In the genomic region with DNA sequence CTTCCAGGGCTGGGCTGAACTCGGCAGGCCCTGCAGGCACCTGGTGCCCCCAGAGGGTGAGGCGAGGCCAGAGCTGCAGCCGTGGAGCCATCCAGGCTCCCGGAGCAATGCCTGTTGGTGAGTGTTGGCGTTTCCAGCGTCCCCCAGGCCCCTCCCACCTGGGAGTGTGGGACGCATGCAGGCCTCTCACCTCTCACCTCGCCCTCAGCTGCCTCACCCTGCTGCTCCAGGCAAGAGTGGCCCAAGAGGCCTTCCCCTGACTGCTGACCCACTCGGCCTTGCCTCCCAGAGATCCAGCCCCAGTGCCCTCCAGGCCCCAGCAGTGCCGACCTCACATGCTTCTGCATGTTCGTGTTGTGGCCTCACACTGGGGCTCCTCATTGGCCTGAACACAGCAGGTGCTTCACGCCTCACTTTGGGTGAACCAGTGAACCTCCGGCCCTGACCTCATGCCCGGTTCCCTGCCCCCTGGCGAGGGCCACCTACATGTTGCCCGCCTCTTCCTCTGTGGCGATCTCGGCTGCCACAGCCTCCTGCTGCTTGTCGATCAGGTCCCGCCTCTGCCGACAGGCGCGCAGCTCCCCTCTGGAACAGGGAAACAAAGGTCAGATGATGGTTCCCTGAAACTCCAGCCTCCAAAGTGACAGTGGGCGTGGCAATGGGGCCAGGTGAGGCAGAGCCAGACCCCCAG, we compare ENCODE assay signal across 1 cellular context.
TF ChIP-seq lines count a peak whose summit lies in the region.

No MANE protein-coding gene starts in this region.

TF ChIP-seq in HepG2, 621 proteins besides CTCF, POLR2A, EP300 and RAD21 (continued from another document and continues in another):
- TF ChIP-seq, protein P1, sequence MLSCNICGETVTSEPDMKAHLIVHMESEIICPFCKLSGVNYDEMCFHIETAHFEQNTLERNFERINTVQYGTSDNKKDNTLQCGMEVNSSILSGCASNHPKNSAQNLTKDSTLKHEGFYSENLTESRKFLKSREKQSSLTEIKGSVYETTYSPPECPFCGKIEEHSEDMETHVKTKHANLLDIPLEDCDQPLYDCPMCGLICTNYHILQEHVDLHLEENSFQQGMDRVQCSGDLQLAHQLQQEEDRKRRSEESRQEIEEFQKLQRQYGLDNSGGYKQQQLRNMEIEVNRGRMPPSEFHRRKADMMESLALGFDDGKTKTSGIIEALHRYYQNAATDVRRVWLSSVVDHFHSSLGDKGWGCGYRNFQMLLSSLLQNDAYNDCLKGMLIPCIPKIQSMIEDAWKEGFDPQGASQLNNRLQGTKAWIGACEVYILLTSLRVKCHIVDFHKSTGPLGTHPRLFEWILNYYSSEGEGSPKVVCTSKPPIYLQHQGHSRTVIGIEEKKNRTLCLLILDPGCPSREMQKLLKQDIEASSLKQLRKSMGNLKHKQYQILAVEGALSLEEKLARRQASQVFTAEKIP (CRISPR knock-in tag; IDR thresholded peaks at IDR 0.05; ENCODE audit: borderline replicate concordance): no peak
- TF ChIP-seq, protein P2, sequence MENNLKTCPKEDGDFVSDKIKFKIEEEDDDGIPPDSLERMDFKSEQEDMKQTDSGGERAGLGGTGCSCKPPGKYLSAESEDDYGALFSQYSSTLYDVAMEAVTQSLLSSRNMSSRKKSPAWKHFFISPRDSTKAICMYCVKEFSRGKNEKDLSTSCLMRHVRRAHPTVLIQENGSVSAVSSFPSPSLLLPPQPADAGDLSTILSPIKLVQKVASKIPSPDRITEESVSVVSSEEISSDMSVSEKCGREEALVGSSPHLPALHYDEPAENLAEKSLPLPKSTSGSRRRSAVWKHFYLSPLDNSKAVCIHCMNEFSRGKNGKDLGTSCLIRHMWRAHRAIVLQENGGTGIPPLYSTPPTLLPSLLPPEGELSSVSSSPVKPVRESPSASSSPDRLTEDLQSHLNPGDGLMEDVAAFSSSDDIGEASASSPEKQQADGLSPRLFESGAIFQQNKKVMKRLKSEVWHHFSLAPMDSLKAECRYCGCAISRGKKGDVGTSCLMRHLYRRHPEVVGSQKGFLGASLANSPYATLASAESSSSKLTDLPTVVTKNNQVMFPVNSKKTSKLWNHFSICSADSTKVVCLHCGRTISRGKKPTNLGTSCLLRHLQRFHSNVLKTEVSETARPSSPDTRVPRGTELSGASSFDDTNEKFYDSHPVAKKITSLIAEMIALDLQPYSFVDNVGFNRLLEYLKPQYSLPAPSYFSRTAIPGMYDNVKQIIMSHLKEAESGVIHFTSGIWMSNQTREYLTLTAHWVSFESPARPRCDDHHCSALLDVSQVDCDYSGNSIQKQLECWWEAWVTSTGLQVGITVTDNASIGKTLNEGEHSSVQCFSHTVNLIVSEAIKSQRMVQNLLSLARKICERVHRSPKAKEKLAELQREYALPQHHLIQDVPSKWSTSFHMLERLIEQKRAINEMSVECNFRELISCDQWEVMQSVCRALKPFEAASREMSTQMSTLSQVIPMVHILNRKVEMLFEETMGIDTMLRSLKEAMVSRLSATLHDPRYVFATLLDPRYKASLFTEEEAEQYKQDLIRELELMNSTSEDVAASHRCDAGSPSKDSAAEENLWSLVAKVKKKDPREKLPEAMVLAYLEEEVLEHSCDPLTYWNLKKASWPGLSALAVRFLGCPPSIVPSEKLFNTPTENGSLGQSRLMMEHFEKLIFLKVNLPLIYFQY (CRISPR knock-in tag; IDR thresholded peaks at IDR 0.05; ENCODE audit: borderline replicate concordance): no peak
- TF ChIP-seq EEA1 (CRISPR knock-in tag; IDR thresholded peaks at IDR 0.05; ENCODE audit: borderline replicate concordance) (no peak), MATR3 (CRISPR knock-in tag; IDR thresholded peaks at IDR 0.05) (no peak), CCDC6 (CRISPR knock-in tag; IDR thresholded peaks at IDR 0.05) (peak; percentile 19; the same call in 1 of the 2 replicates), YEATS4 (CRISPR knock-in tag; IDR thresholded peaks at IDR 0.05; ENCODE audit: borderline replicate concordance) (no peak), ZNF552 (CRISPR knock-in tag; IDR thresholded peaks at IDR 0.05; ENCODE audit: borderline replicate concordance) (peak; percentile 37; the same call in 1 of the 2 replicates), GLI4 (CRISPR knock-in tag; IDR thresholded peaks at IDR 0.05; ENCODE audit: borderline replicate concordance) (no peak), XBP1 (CRISPR knock-in tag; IDR thresholded peaks at IDR 0.05) (no peak), DMAP1 (CRISPR knock-in tag; IDR thresholded peaks at IDR 0.05) (peak; percentile 39; the same call in 1 of the 2 replicates), ZNF30 (CRISPR knock-in tag; IDR thresholded peaks at IDR 0.05) (no peak), NR2F1 (CRISPR knock-in tag; IDR thresholded peaks at IDR 0.05) (0 out of 4 replicates have a peak, but pooled peaks of 1 of the 2 experiments have one; percentile 35), SP5 (CRISPR knock-in tag; IDR thresholded peaks at IDR 0.05; ENCODE audit: borderline replicate concordance, low read depth) (0 out of 2 replicates have a peak, but pooled peaks have one; percentile 22), ZNF562 (CRISPR knock-in tag; IDR thresholded peaks at IDR 0.05; ENCODE audit: borderline replicate concordance) (no peak), ZNF709 (CRISPR knock-in tag; IDR thresholded peaks at IDR 0.05) (peak; percentile 4; the same call in 1 of the 2 replicates), DNMT1 (CRISPR knock-in tag; IDR thresholded peaks at IDR 0.05) (no peak), SAP130 (CRISPR knock-in tag; IDR thresholded peaks at IDR 0.05; ENCODE audit: low read depth) (peak; percentile 40), KLF12 (CRISPR knock-in tag; IDR thresholded peaks at IDR 0.05; ENCODE audit: borderline replicate concordance) (no peak), U2AF1 (optimal IDR thresholded peaks at IDR 0.05; ENCODE audit: low read depth, low read length) (no peak), MYC (CRISPR knock-in tag; IDR thresholded peaks at IDR 0.05; ENCODE audit: borderline replicate concordance) (peak; percentile 34; the same call in 1 of the 2 replicates), SP140L (CRISPR knock-in tag; IDR thresholded peaks at IDR 0.05; ENCODE audit: borderline replicate concordance) (no peak), ZNF563 (CRISPR knock-in tag; IDR thresholded peaks at IDR 0.05) (0 out of 2 replicates have a peak, but pooled peaks have one; percentile 34), MTF2 (CRISPR knock-in tag; IDR thresholded peaks at IDR 0.05; ENCODE audit: borderline replicate concordance) (no peak), ZSCAN22 (CRISPR knock-in tag; IDR thresholded peaks at IDR 0.05) (no peak), RBM39 (IDR thresholded peaks at IDR 0.05; ENCODE audit: low read depth, low read length, poor library complexity, severe bottlenecking) (no peak), ZNF326 (CRISPR knock-in tag; IDR thresholded peaks at IDR 0.05; ENCODE audit: borderline replicate concordance) (no peak), PCBP2 (optimal IDR thresholded peaks at IDR 0.05; ENCODE audit: low read depth, low read length, poor library complexity, severe bottlenecking) (no peak), REPIN1 (CRISPR knock-in tag; IDR thresholded peaks at IDR 0.05; ENCODE audit: borderline replicate concordance, low read depth) (0 out of 2 replicates have a peak, but pooled peaks have one; percentile 42), BORCS8-MEF2B (CRISPR knock-in tag; IDR thresholded peaks at IDR 0.05) (no peak), NBN (conservative IDR thresholded peaks at IDR 0.05) (no peak), ZNF605 (CRISPR knock-in tag; IDR thresholded peaks at IDR 0.05) (peak; percentile 50; the same call in 1 of the 2 replicates), ZNF10 (CRISPR knock-in tag; IDR thresholded peaks at IDR 0.05; ENCODE audit: borderline replicate concordance, low read depth) (no peak)
- TF ChIP-seq, protein P3, sequence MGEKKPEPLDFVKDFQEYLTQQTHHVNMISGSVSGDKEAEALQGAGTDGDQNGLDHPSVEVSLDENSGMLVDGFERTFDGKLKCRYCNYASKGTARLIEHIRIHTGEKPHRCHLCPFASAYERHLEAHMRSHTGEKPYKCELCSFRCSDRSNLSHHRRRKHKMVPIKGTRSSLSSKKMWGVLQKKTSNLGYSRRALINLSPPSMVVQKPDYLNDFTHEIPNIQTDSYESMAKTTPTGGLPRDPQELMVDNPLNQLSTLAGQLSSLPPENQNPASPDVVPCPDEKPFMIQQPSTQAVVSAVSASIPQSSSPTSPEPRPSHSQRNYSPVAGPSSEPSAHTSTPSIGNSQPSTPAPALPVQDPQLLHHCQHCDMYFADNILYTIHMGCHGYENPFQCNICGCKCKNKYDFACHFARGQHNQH (CRISPR knock-in tag; IDR thresholded peaks at IDR 0.05): no peak
- TF ChIP-seq, protein P4, sequence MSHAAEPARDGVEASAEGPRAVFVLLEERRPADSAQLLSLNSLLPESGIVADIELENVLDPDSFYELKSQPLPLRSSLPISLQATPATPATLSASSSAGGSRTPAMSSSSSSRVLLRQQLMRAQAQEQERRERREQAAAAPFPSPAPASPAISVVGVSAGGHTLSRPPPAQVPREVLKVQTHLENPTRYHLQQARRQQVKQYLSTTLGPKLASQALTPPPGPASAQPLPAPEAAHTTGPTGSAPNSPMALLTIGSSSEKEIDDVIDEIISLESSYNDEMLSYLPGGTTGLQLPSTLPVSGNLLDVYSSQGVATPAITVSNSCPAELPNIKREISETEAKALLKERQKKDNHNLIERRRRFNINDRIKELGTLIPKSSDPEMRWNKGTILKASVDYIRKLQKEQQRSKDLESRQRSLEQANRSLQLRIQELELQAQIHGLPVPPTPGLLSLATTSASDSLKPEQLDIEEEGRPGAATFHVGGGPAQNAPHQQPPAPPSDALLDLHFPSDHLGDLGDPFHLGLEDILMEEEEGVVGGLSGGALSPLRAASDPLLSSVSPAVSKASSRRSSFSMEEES (CRISPR knock-in tag; IDR thresholded peaks at IDR 0.05): no peak
- TF ChIP-seq, protein P5, sequence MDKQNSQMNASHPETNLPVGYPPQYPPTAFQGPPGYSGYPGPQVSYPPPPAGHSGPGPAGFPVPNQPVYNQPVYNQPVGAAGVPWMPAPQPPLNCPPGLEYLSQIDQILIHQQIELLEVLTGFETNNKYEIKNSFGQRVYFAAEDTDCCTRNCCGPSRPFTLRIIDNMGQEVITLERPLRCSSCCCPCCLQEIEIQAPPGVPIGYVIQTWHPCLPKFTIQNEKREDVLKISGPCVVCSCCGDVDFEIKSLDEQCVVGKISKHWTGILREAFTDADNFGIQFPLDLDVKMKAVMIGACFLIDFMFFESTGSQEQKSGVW (CRISPR knock-in tag; IDR thresholded peaks at IDR 0.05; ENCODE audit: borderline replicate concordance): no peak
- TF ChIP-seq, protein P6, sequence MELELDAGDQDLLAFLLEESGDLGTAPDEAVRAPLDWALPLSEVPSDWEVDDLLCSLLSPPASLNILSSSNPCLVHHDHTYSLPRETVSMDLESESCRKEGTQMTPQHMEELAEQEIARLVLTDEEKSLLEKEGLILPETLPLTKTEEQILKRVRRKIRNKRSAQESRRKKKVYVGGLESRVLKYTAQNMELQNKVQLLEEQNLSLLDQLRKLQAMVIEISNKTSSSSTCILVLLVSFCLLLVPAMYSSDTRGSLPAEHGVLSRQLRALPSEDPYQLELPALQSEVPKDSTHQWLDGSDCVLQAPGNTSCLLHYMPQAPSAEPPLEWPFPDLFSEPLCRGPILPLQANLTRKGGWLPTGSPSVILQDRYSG (CRISPR knock-in tag; IDR thresholded peaks at IDR 0.05): no peak
- TF ChIP-seq, protein P7, sequence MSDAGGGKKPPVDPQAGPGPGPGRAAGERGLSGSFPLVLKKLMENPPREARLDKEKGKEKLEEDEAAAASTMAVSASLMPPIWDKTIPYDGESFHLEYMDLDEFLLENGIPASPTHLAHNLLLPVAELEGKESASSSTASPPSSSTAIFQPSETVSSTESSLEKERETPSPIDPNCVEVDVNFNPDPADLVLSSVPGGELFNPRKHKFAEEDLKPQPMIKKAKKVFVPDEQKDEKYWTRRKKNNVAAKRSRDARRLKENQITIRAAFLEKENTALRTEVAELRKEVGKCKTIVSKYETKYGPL (CRISPR knock-in tag; IDR thresholded peaks at IDR 0.05): no peak
- TF ChIP-seq, protein P8, sequence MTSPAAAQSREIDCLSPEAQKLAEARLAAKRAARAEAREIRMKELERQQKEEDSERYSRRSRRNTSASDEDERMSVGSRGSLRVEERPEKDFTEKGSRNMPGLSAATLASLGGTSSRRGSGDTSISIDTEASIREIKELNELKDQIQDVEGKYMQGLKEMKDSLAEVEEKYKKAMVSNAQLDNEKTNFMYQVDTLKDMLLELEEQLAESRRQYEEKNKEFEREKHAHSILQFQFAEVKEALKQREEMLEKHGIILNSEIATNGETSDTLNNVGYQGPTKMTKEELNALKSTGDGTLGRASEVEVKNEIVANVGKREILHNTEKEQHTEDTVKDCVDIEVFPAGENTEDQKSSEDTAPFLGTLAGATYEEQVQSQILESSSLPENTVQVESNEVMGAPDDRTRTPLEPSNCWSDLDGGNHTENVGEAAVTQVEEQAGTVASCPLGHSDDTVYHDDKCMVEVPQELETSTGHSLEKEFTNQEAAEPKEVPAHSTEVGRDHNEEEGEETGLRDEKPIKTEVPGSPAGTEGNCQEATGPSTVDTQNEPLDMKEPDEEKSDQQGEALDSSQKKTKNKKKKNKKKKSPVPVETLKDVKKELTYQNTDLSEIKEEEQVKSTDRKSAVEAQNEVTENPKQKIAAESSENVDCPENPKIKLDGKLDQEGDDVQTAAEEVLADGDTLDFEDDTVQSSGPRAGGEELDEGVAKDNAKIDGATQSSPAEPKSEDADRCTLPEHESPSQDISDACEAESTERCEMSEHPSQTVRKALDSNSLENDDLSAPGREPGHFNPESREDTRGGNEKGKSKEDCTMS (CRISPR knock-in tag; conservative IDR thresholded peaks at IDR 0.05): no peak
- TF ChIP-seq, protein P9, sequence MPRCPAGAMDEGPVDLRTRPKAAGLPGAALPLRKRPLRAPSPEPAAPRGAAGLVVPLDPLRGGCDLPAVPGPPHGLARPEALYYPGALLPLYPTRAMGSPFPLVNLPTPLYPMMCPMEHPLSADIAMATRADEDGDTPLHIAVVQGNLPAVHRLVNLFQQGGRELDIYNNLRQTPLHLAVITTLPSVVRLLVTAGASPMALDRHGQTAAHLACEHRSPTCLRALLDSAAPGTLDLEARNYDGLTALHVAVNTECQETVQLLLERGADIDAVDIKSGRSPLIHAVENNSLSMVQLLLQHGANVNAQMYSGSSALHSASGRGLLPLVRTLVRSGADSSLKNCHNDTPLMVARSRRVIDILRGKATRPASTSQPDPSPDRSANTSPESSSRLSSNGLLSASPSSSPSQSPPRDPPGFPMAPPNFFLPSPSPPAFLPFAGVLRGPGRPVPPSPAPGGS (CRISPR knock-in tag; IDR thresholded peaks at IDR 0.05): 0 out of 2 replicates have a peak, but pooled peaks have one; percentile 75
- TF ChIP-seq, protein P10, sequence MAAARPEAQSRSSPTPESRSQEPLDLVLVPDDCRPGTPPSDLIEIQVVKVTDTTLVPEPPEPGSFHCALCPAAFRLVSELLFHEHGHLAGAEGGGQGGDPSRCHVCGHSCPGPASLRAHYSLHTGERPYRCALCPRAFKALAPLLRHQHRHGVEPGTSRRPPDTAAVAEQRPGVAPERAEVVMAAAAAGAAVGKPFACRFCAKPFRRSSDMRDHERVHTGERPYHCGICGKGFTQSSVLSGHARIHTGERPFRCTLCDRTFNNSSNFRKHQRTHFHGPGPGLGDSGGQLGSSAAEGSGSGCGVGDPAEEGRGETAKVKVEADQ (CRISPR knock-in tag; IDR thresholded peaks at IDR 0.05; ENCODE audit: borderline replicate concordance): no peak
- TF ChIP-seq, protein P11, sequence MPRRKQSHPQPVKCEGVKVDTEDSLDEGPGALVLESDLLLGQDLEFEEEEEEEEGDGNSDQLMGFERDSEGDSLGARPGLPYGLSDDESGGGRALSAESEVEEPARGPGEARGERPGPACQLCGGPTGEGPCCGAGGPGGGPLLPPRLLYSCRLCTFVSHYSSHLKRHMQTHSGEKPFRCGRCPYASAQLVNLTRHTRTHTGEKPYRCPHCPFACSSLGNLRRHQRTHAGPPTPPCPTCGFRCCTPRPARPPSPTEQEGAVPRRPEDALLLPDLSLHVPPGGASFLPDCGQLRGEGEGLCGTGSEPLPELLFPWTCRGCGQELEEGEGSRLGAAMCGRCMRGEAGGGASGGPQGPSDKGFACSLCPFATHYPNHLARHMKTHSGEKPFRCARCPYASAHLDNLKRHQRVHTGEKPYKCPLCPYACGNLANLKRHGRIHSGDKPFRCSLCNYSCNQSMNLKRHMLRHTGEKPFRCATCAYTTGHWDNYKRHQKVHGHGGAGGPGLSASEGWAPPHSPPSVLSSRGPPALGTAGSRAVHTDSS (CRISPR knock-in tag; conservative IDR thresholded peaks at IDR 0.05): no peak
